ENCODE assay signal across 16 cellular contexts in genomic region chr10:76334306-76334705, GRCh38.
"Had no signal": no experiment of that assay in that cellular context is flagged by ENCODE, and none has a peak within 500 bp of the region (broad histone marks: within the 10 kb centered on the region; RNA-seq: fewer than 3 reads in every experiment).

No MANE protein-coding gene starts in this region.

- H3K9me3 ChIP-seq: heart right ventricle, psoas muscle, right lobe of liver had no signal

- H3K27me3 ChIP-seq: heart right ventricle, right lobe of liver had no signal

- H3K27ac ChIP-seq: psoas muscle, right lobe of liver had no signal

- H3K4me3 ChIP-seq: heart right ventricle, psoas muscle, right lobe of liver, smooth muscle cell had no signal

- H3K4me1 ChIP-seq: psoas muscle had no signal

- H3K36me3 ChIP-seq: heart right ventricle, right lobe of liver had no signal

- H3K4me2 ChIP-seq: smooth muscle cell had no signal

- DNase-seq: activated CD4-positive, alpha-beta T cell treated with anti-CD3 and anti-CD28 coated beads, Interleukin-2, amount 10 ng/mL, durations not matched to agents 7 days and 5 days; activated CD8-positive, alpha-beta memory T cell treated with anti-CD3 and anti-CD28 coated beads, Interleukin-2, amount 50 U/mL, for 4 hours; activated naive CD4-positive, alpha-beta T cell treated with anti-CD3 and anti-CD28 coated beads, Interleukin-2, amount 10 ng/mL, durations not matched to agents 7 days and 5 days; activated naive CD8-positive, alpha-beta T cell treated with anti-CD3 and anti-CD28 coated beads, Interleukin-2, amount 50 U/mL, for 24 hours; activated T-cell treated with anti-CD3 and anti-CD28 coated beads, Interleukin-2, amount 50 U/mL, for 4 hours; anterior cingulate cortex; cortex of kidney; effector CD4-positive, alpha-beta T cell; heart right ventricle; immature natural killer cell; psoas muscle; right lobe of liver; stimulated activated CD4-positive, alpha-beta T cell treated with anti-CD3 and anti-CD28 coated beads, Interleukin-4, amount 100 ng/mL, for 24 hours; T-helper 1 cell; T1000 had no signal
